ENCODE assay signal across 9 cellular contexts in the genomic region with DNA sequence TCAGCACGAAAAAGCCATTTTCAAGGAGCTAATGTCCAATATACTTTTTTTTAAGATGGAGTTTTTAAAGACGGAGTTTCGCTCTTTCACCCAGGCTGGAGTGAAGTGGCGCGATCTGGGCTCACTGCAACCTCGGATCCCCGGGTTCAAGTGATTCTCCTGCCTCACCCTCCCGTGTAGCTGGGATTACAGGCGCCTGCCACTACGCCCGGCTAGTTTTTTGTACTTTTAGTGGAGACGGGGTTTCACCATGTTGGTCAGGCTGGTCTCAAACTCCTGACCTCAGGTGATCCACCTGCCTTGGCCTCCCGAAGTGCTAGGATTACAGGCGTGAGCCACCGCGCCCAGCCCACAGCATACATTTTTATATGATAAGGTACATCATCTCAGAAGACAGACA. TPM values are rescaled to one million over a fixed set of nuclear protein-coding genes. Genes with fewer than 3 reads are reported as not detected.
A peak's percentile ranks its signal among the peaks of the same experiment; 100 is the strongest.
DNase-seq lines count a peak whose midpoint lies in the region; ATAC-seq, FAIRE-seq and TF ChIP-seq lines count a peak whose summit lies in the region.
"Not testable (repeated sequence)": the region's sequence is repeated elsewhere in the genome, so short reads cannot be mapped to it uniquely, and the experiment has no call there.
"Had no signal": no experiment of that assay in that cellular context is flagged by ENCODE, and none has a peak within 500 bp of the region (broad histone marks: within the 10 kb centered on the region; RNA-seq: fewer than 3 reads in every experiment).

No MANE protein-coding gene starts in this region.

- not testable (repeated sequence) for H4K20me1 ChIP-seq in OCI-LY1 (ENCODE audit: insufficient read depth, low read length); astrocyte (ENCODE audit: insufficient read depth, low read length)

- peaks cover 50% of the 10 kb centered on the region for H3K4me1 Mint-ChIP-seq in astrocyte (ENCODE audit: low read depth, unreplicated experiment)
- peaks cover 46% of the 10 kb centered on the region for H3K4me1 Mint-ChIP-seq in chondrocyte (ENCODE audit: low read depth)

- intact Hi-C loops in Right ventricle myocardium inferior (cut with DNase I): not testable (repeated sequence)

- not testable (repeated sequence) for H3K4me3 Mint-ChIP-seq in astrocyte (ENCODE audit: unreplicated experiment); chondrocyte (ENCODE audit: unreplicated experiment)

- ATAC-seq in Right ventricle myocardium inferior: not testable (repeated sequence)

- H3F3A ChIP-seq in OCI-LY1 (ENCODE audit: insufficient read depth, low read length): peaks cover 14% of the 10 kb centered on the region; the same call in 1 of the 2 replicates

- peak overlapping the region; percentile 75 for H3K27ac Mint-ChIP-seq in astrocyte (ENCODE audit: unreplicated experiment)
- H3K27ac Mint-ChIP-seq in chondrocyte (ENCODE audit: unreplicated experiment): peak overlapping the region; percentile 8

- not testable (repeated sequence) for H3K27me3 Mint-ChIP-seq in astrocyte (ENCODE audit: low read depth, unreplicated experiment); chondrocyte (ENCODE audit: low read depth)

- H3K9me3 ChIP-seq in OCI-LY1 (ENCODE audit: low read length); astrocyte (ENCODE audit: insufficient read depth, low read depth, low read length): not testable (repeated sequence)

- not testable (repeated sequence) for H3K9ac ChIP-seq in OCI-LY1 (ENCODE audit: low read length); astrocyte (ENCODE audit: low read length)

- not testable (repeated sequence) for H3K9me2 ChIP-seq in OCI-LY1 (ENCODE audit: low read depth, low read length)

- H3K36me3 ChIP-seq in ACC112 (ENCODE audit: insufficient read depth, low read length); OCI-LY1 (ENCODE audit: insufficient read depth, low read length); astrocyte (ENCODE audit: insufficient read depth, low read length): not testable (repeated sequence)

- H3K27me3 ChIP-seq in ACC112 (ENCODE audit: insufficient read depth, low read length); OCI-LY1 (ENCODE audit: insufficient read depth, low read length); astrocyte (ENCODE audit: insufficient read depth, low read length): not testable (repeated sequence)

- TF ChIP-seq CTCF in OCI-LY1 (IDR thresholded peaks at IDR 0.05; ENCODE audit: low read length); RWPE1 (conservative IDR thresholded peaks at IDR 0.05; ENCODE audit: low read depth); astrocyte (IDR thresholded peaks at IDR 0.05; ENCODE audit: insufficient read depth, low read depth, low read length); chondrocyte (IDR thresholded peaks at IDR 0.05): not testable (repeated sequence)

- H3K4me2 ChIP-seq in OCI-LY1 (ENCODE audit: low read length); astrocyte (ENCODE audit: low read length): not testable (repeated sequence)

- H3K27ac ChIP-seq in ACC112 (ENCODE audit: low read depth, low read length): peak overlapping the region; percentile 68; the same call in 1 of the 2 replicates
- peak overlapping the region; percentile 39 for H3K27ac ChIP-seq in OCI-LY1 (ENCODE audit: low read depth, low read length, poor library complexity, severe bottlenecking)
- peak overlapping the region; percentile 71 for H3K27ac ChIP-seq in RWPE1
- not testable (repeated sequence) for H3K27ac ChIP-seq in astrocyte (ENCODE audit: low read depth, low read length)

- not testable (repeated sequence) for H3K4me3 ChIP-seq in ACC112 (ENCODE audit: low read depth, low read length); OCI-LY1 (ENCODE audit: low read depth, low read length, poor library complexity, severe bottlenecking); astrocyte (ENCODE audit: insufficient read depth, low read depth, low read length)

- not testable (repeated sequence) for DNase-seq in RWPE1 (ENCODE audit: low spot score); astrocyte (ENCODE audit: low read depth); chondrocyte (ENCODE audit: low spot score)
- DNase-seq in Right ventricle myocardium inferior (ENCODE audit: missing footprints): peak; percentile 48

- H3K4me1 ChIP-seq in ACC112 (ENCODE audit: control insufficient read depth, insufficient read depth, low read length, unreplicated experiment) (peaks cover 21% of the 10 kb centered on the region), OCI-LY1 (ENCODE audit: insufficient read depth, low read length, severe bottlenecking) (peaks cover 97% of the 10 kb centered on the region), astrocyte (ENCODE audit: insufficient read depth, low read length) (peaks cover 19% of the 10 kb centered on the region)

- CTCF ChIA-PET in RWPE1 (lab: Yijun Ruan, JAX): interaction anchor here (0.5 to 1.0 kb wide), 4 partner anchors 130 to 555 kb away, joined by 3 read pairs; no protein-coding TSS in a partner anchor

- not testable (repeated sequence) for H2AFZ ChIP-seq in ACC112 (ENCODE audit: low read length, unreplicated experiment); OCI-LY1 (ENCODE audit: low read length); astrocyte (ENCODE audit: low read depth, low read length)

- not testable (repeated sequence) for H3K9me3 Mint-ChIP-seq in astrocyte (ENCODE audit: unreplicated experiment); chondrocyte (ENCODE audit: low read depth)

- not testable (repeated sequence) for H3K79me2 ChIP-seq in ACC112 (ENCODE audit: control insufficient read depth, insufficient read depth, low read length, unreplicated experiment); OCI-LY1 (ENCODE audit: insufficient read depth, low read length); astrocyte (ENCODE audit: insufficient read depth, low read length)

- POLR2A ChIA-PET in RWPE1 (lab: Yijun Ruan, JAX; ENCODE audit: low non-redundant PET): not testable (repeated sequence)

- not testable (repeated sequence) for FAIRE-seq in astrocyte (lab: Jason Lieb, UNC)

- not testable (repeated sequence) for H3K36me3 Mint-ChIP-seq in astrocyte (ENCODE audit: low read depth, unreplicated experiment); chondrocyte (ENCODE audit: low read depth)

RNA-seq across cellular contexts. Expression of a gene that starts 28.4 kb away (rescaled TPM):
- 10.8 and 11.1 TPM in 2 replicates for total RNA-seq in astrocyte
- 0.40 to 1.3 TPM (median 0.56 TPM) in 3 replicates for total RNA-seq in chondrocyte
- 2.5 TPM for total RNA-seq in Right ventricle myocardium inferior
- total RNA-seq: CD4-positive, alpha-beta T cell; G401; HFFc6 had no signal
